ENCODE assay signal across 13 cellular contexts in genomic region chr12:53443955-53444354, GRCh38. TPM values are rescaled to one million over a fixed set of nuclear protein-coding genes. Genes with fewer than 3 reads are reported as not detected.
DNase-seq lines count a peak whose midpoint lies in the region; ATAC-seq, FAIRE-seq and TF ChIP-seq lines count a peak whose summit lies in the region.
"Had no signal": no experiment of that assay in that cellular context is flagged by ENCODE, and none has a peak within 500 bp of the region (broad histone marks: within the 10 kb centered on the region; RNA-seq: fewer than 3 reads in every experiment).

No MANE protein-coding gene starts in this region.

- H3K4me3 Mint-ChIP-seq in CD8-positive, alpha-beta T cell: peak overlapping the region; percentile 60
- H3K4me3 Mint-ChIP-seq in natural killer cell: peak overlapping the region; percentile 59

- 97% methylated on average over 3 of the region's 4 CpGs for WGBS in GM12878 (ENCODE audit: insufficient coverage, insufficient replicate concordance, low lambda C conversion rate, missing lambda C conversion rate)
- WGBS in tibial nerve, 2 donors: 89 to 95% methylated on average over 4 of the region's 4 CpGs
- WGBS in testis, 2 donors: 92 to 93% methylated on average over 4 of the region's 4 CpGs

- POLR2A ChIA-PET in CD8-positive, alpha-beta T cell (lab: Charles Lee): interaction anchor here (1.7 kb wide), 1 partner anchor 57 kb away, joined by 5 read pairs; the partner anchor contains the start of gene TARBP2
- POLR2A ChIA-PET in GM12878 (lab: Charles Lee): interaction anchor here (1.4 kb wide), 1 partner anchor 57 kb away, joined by 5 read pairs; the partner anchor contains the start of gene TARBP2

- no peaks in the 10 kb centered on the region for H3K27me3 ChIP-seq in CD8-positive, alpha-beta T cell (ENCODE audit: insufficient read depth, low read length)
- H3K27me3 ChIP-seq in HUES6 (ENCODE audit: control insufficient read depth, insufficient read depth, low read length) (no peaks in the 10 kb centered on the region), GM12878 (replicated peaks in 1 of 2; ENCODE audit: control insufficient read depth in 2 of 2, insufficient read depth in 2 of 2, low read length in 1 of 2) (no peaks in the 10 kb centered on the region), tibial nerve (no peaks in the 10 kb centered on the region), testis (no peaks in the 10 kb centered on the region)
- H3K27me3 ChIP-seq: colonic mucosa had no signal

- TF ChIP-seq CTCF in CD8-positive, alpha-beta T cell (IDR thresholded peaks at IDR 0.05): no peak
- no peak for TF ChIP-seq CTCF in GM12878 (IDR thresholded peaks at IDR 0.05 in 2 of 3, conservative IDR thresholded peaks at IDR 0.05 in 1 of 3; ENCODE audit: control insufficient read depth in 2 of 3, extremely low read depth in 1 of 3, insufficient read depth in 1 of 3, low read depth in 3 of 3, low read length in 3 of 3)
- TF ChIP-seq CTCF in natural killer cell (IDR thresholded peaks at IDR 0.05): no peak
- no peak for TF ChIP-seq CTCF in tibial nerve (IDR thresholded peaks at IDR 0.05)
- TF ChIP-seq CTCF in testis (IDR thresholded peaks at IDR 0.05): no peak

- H3K4me1 ChIP-seq in CD8-positive, alpha-beta T cell (ENCODE audit: insufficient read depth, low read length): peaks cover 36% of the 10 kb centered on the region
- H3K4me1 ChIP-seq in HUES6 (ENCODE audit: control insufficient read depth, insufficient read depth, low read length): peaks cover 14% of the 10 kb centered on the region; the same call in 1 of the 2 replicates
- peaks cover 9% of the 10 kb centered on the region; the same call in 1 of the 2 replicates for H3K4me1 ChIP-seq in GM12878 (ENCODE audit: control insufficient read depth, insufficient read depth, low read length)
- H3K4me1 ChIP-seq in tibial nerve: peaks cover 0 to 41% (median 12%) of the 10 kb centered on the region in 4 donors
- H3K4me1 ChIP-seq in testis: peaks cover 14% of the 10 kb centered on the region

- CTCF ChIA-PET in CD8-positive, alpha-beta T cell (lab: Charles Lee): no interaction called here
- CTCF ChIA-PET in GM12878 (lab: Yijun Ruan, JAX): no interaction called here

- ATAC-seq in CD8-positive, alpha-beta T cell: no peak
- ATAC-seq in GM12878 (no peak), natural killer cell (no peak)

- H3K4me2 ChIP-seq in GM12878 (ENCODE audit: control insufficient read depth, insufficient read depth): peak overlapping the region; percentile 62

- H3K36me3 ChIP-seq in CD8-positive, alpha-beta T cell (ENCODE audit: insufficient read depth, low read length): peaks cover 14% of the 10 kb centered on the region
- peaks cover 37% of the 10 kb centered on the region for H3K36me3 ChIP-seq in HUES6 (ENCODE audit: control insufficient read depth, insufficient read depth, low read length)
- H3K36me3 ChIP-seq in GM12878 (ENCODE audit: control insufficient read depth in 2 of 2, insufficient read depth in 2 of 2, low read length in 1 of 2): peaks cover 0 to 12% of the 10 kb centered on the region in 2 experiments; a peak in 1 of 4 replicates
- H3K36me3 ChIP-seq in tibial nerve: peaks cover 0 to 53% (median 10%) of the 10 kb centered on the region in 3 donors
- no peaks in the 10 kb centered on the region for H3K36me3 ChIP-seq in testis (ENCODE audit: low read depth, missing control alignments)
- H3K36me3 ChIP-seq: colonic mucosa had no signal

- peaks cover 56% of the 10 kb centered on the region for H3K36me3 Mint-ChIP-seq in CD8-positive, alpha-beta T cell
- no peaks in the 10 kb centered on the region for H3K36me3 Mint-ChIP-seq in natural killer cell

- in situ Hi-C loops in GM12878 (cut with MboI): no loop called here

- BruUV-seq in GM12878 (replicated peaks; lab: Mats Ljungman, UMichigan): no TSS peak

- SMC1A ChIA-PET in GM12878 (lab: Charles Lee; ENCODE audit: uncharacterized antibody, unreplicated experiment): interaction anchor here (0.6 to 1.4 kb wide), 2 partner anchors 38 to 1370 kb away, joined by 3 to 4 read pairs; no protein-coding TSS in a partner anchor

- TF ChIP-seq POLR2A in GM12878 (IDR thresholded peaks at IDR 0.05; ENCODE audit: low read depth, low read length) (no peak), tibial nerve (IDR thresholded peaks at IDR 0.05) (no peak), testis (IDR thresholded peaks at IDR 0.05) (no peak)

- H3K4me3 ChIP-seq in CD8-positive, alpha-beta T cell (ENCODE audit: low read depth, low read length): no peak overlapping the region
- H3K4me3 ChIP-seq in HUES6 (ENCODE audit: low read depth, low read length) (peak overlapping the region; percentile 37; the same call in 1 of the 2 replicates), GM12878 (no peak overlapping the region), tibial nerve (no peak overlapping the region), testis (no peak overlapping the region)

- no peaks in the 10 kb centered on the region for H4K20me1 ChIP-seq in GM12878 (ENCODE audit: control insufficient read depth, insufficient read depth)

- no peaks in the 10 kb centered on the region for H3K9me3 Mint-ChIP-seq in CD8-positive, alpha-beta T cell
- no peaks in the 10 kb centered on the region for H3K9me3 Mint-ChIP-seq in natural killer cell

- intact Hi-C loops in CD8-positive, alpha-beta T cell (cut with DNase I, micrococcal nuclease): loop anchor here in 1 of 2 experiments (5.0 kb wide), 1 partner anchor 437 kb away; the partner anchor contains the start of gene EIF4B
- intact Hi-C loops in GM12878 (cut with micrococcal nuclease; ENCODE audit: unreplicated experiment): no loop called here
- intact Hi-C loops in natural killer cell (cut with micrococcal nuclease): no loop called here
- intact Hi-C loops in testis (cut with DNase I; ENCODE audit: low total_unique reads): no loop called here

- no peaks in the 10 kb centered on the region for H3K27me3 Mint-ChIP-seq in CD8-positive, alpha-beta T cell (ENCODE audit: low read depth)
- H3K27me3 Mint-ChIP-seq in natural killer cell (ENCODE audit: low read depth in 2 of 2): no peaks in the 10 kb centered on the region

- RAD21 ChIA-PET in GM12878 (lab: Charles Lee; ENCODE audit: unreplicated experiment): no interaction called here

- no peak overlapping the region for H3K27ac Mint-ChIP-seq in CD8-positive, alpha-beta T cell
- H3K27ac Mint-ChIP-seq in natural killer cell: peak overlapping the region; percentile 94 to 96

- H3K9ac ChIP-seq in HUES6 (ENCODE audit: low read length) (no peak overlapping the region), GM12878 (ENCODE audit: control insufficient read depth, insufficient read depth, low read length) (no peak overlapping the region)

- TF ChIP-seq EP300 in GM12878 (IDR thresholded peaks at IDR 0.05; ENCODE audit: borderline replicate concordance in 1 of 2, control insufficient read depth in 1 of 2, low read depth in 2 of 2, low read length in 2 of 2) (no peak), tibial nerve (IDR thresholded peaks at IDR 0.05) (no peak)

- no peaks in the 10 kb centered on the region for H3K9me3 ChIP-seq in CD8-positive, alpha-beta T cell (ENCODE audit: low read length)
- H3K9me3 ChIP-seq in HUES6 (ENCODE audit: control insufficient read depth, insufficient read depth, low read depth, low read length) (no peaks in the 10 kb centered on the region), GM12878 (replicated peaks; ENCODE audit: control insufficient read depth, insufficient read depth, low read length) (no peaks in the 10 kb centered on the region), tibial nerve (no peaks in the 10 kb centered on the region), testis (no peaks in the 10 kb centered on the region)
- H3K9me3 ChIP-seq: colonic mucosa had no signal

- H3K27ac ChIP-seq in CD8-positive, alpha-beta T cell (ENCODE audit: low read depth, low read length): no peak overlapping the region
- H3K27ac ChIP-seq in HUES6 (ENCODE audit: low read depth, low read length): no peak overlapping the region
- no peak overlapping the region for H3K27ac ChIP-seq in GM12878 (ENCODE audit: control insufficient read depth, insufficient read depth)
- H3K27ac ChIP-seq in tibial nerve: peak overlapping the region in 1 of 4 donors; percentile 90
- no peak overlapping the region for H3K27ac ChIP-seq in testis
- H3K27ac ChIP-seq: colonic mucosa had no signal

- no peak overlapping the region for H2AFZ ChIP-seq in GM12878 (ENCODE audit: control insufficient read depth, low read depth, low read length)

- peaks cover 26% of the 10 kb centered on the region for H3K79me2 ChIP-seq in GM12878 (ENCODE audit: control insufficient read depth, insufficient read depth, low read length)

- peaks cover 54% of the 10 kb centered on the region for H3K4me1 Mint-ChIP-seq in CD8-positive, alpha-beta T cell (ENCODE audit: low read depth)
- H3K4me1 Mint-ChIP-seq in natural killer cell: peaks cover 42 to 60% of the 10 kb centered on the region in 2 donors

- FAIRE-seq in GM12878 (lab: Jason Lieb, UNC): no peak

- no peak for TF ChIP-seq RAD21 in GM12878 (IDR thresholded peaks at IDR 0.05; ENCODE audit: insufficient read depth, low read depth, low read length)

- no peak for DNase-seq in CD8-positive, alpha-beta T cell
- DNase-seq in GM12878 (ENCODE audit: low read depth, low spot score): no peak
- DNase-seq in natural killer cell: no peak
- DNase-seq in tibial nerve (ENCODE audit: low spot score in 2 of 2): no peak
- DNase-seq in testis: no peak
- DNase-seq in stimulated activated CD4-positive, alpha-beta T cell treated with anti-CD3 and anti-CD28 coated beads, Interleukin-4, amount 100 ng/mL, for 24 hours: no peak
- DNase-seq: nucleus accumbens, OCI-M1, T-helper 9 cell had no signal

RNA-seq across cellular contexts. Expression of gene PRR13, which starts 2.4 kb away (rescaled TPM):
- 100 to 1,000 TPM; 131 to 155 TPM for total RNA-seq in CD8-positive, alpha-beta T cell
- total RNA-seq in GM12878 (2013; cell fraction: nucleolus; rRNA removed): 82.6 and 90.1 TPM in 2 replicates
- 94.2 and 112 TPM in 2 replicates for total RNA-seq in GM12878 (2014; rRNA removed)
- 126 and 133 TPM in 2 replicates for total RNA-seq in GM12878 (2014; rRNA removed; fragmentation: Illumina TruSeq; extraction: Trizol)
- 214 and 224 TPM in 2 replicates for total RNA-seq in GM12878 (2021)
- polyA plus RNA-seq in GM12878 (2011; ENCODE audit: low read depth): 232 TPM
- polyA plus RNA-seq in GM12878 (2011; rRNA removed): 111 and 116 TPM in 2 replicates
- 130 and 141 TPM in 2 replicates for polyA plus RNA-seq in GM12878 (2011; cell fraction: cytosol; rRNA removed)
- polyA plus RNA-seq in GM12878 (2011; cell fraction: nucleus; rRNA removed): 50.3 and 51.6 TPM in 2 replicates
- 263 and 277 TPM in 2 replicates for polyA plus RNA-seq in GM12878 (2012)
- polyA plus RNA-seq in GM12878 (2014; fragmentation: Illumina TruSeq; extraction: Trizol): 271 and 372 TPM in 2 replicates
- polyA plus RNA-seq in GM12878 (2014; fragmentation: Nextera tagmentation; extraction: Ambion mirVana): 100 to 1,000 TPM; 339 to 381 TPM
- 195 TPM in 2 replicates for polyA plus RNA-seq in GM12878 (2014; rRNA removed)
- 100 to 1,000 TPM; 451 to 462 TPM for polyA plus RNA-seq in GM12878 (2016; fragmentation: Nextera tagmentation; extraction: Ambion mirVana)
- polyA minus RNA-seq in GM12878 (2011; rRNA and poly(A)+ RNA removed): 98.5 and 129 TPM in 2 replicates
- 41.8 and 44.8 TPM in 2 replicates for polyA minus RNA-seq in GM12878 (2011; cell fraction: cytosol; rRNA and poly(A)+ RNA removed)
- 22.7 and 45.4 TPM in 2 replicates for polyA minus RNA-seq in GM12878 (2011; cell fraction: nucleus; rRNA and poly(A)+ RNA removed)
- total RNA-seq in natural killer cell: 100 to 1,000 TPM; 214 to 233 (median 231) TPM
- total RNA-seq in tibial nerve: 100 to 1,000 TPM in 1 of 4 donors, 10 to 100 TPM in 3; 54.6 to 125 (median 57.0) TPM
- 10 to 100 TPM; 43.4 to 48.5 TPM for total RNA-seq in testis
- polyA plus RNA-seq in testis (ENCODE audit: insufficient read depth, low read depth, low replicate concordance): 120 TPM

RNA-seq across cellular contexts. Expression of gene PCBP2, which starts 7.9 kb away (rescaled TPM):
- total RNA-seq in CD8-positive, alpha-beta T cell: 1,000 to 10,000 TPM; 1,250 to 1,255 TPM
- total RNA-seq in GM12878 (2013; cell fraction: nucleolus; rRNA removed): 454 and 500 TPM in 2 replicates
- total RNA-seq in GM12878 (2014; rRNA removed) (155 and 164 TPM in 2 replicates), GM12878 (2014; rRNA removed; fragmentation: Illumina TruSeq; extraction: Trizol) (162 and 177 TPM in 2 replicates), GM12878 (2021) (803 and 817 TPM in 2 replicates), natural killer cell (1,000 to 10,000 TPM in 1 of 3 donors, 100 to 1,000 TPM in 2; 910 to 1,083 (median 943) TPM), tibial nerve (100 to 1,000 TPM; 414 to 583 (median 490) TPM), testis (100 to 1,000 TPM; 553 to 632 TPM)
- 722 TPM for polyA plus RNA-seq in GM12878 (2011; ENCODE audit: low read depth)
- polyA plus RNA-seq in GM12878 (2011; rRNA removed) (276 and 336 TPM in 2 replicates), GM12878 (2014; fragmentation: Illumina TruSeq; extraction: Trizol) (629 and 689 TPM in 2 replicates), GM12878 (2014; fragmentation: Nextera tagmentation; extraction: Ambion mirVana) (100 to 1,000 TPM; 318 to 348 TPM), GM12878 (2014; rRNA removed) (337 and 342 TPM in 2 replicates), GM12878 (2016; fragmentation: Nextera tagmentation; extraction: Ambion mirVana) (100 to 1,000 TPM; 109 to 127 TPM), testis (ENCODE audit: insufficient read depth, low read depth, low replicate concordance) (1,065 TPM)
- polyA plus RNA-seq in GM12878 (2011; cell fraction: cytosol; rRNA removed): 364 and 463 TPM in 2 replicates
- polyA plus RNA-seq in GM12878 (2011; cell fraction: nucleus; rRNA removed): 570 and 649 TPM in 2 replicates
- polyA plus RNA-seq in GM12878 (2012): 822 and 853 TPM in 2 replicates
- polyA minus RNA-seq in GM12878 (2011; rRNA and poly(A)+ RNA removed): 693 and 777 TPM in 2 replicates
- 382 and 437 TPM in 2 replicates for polyA minus RNA-seq in GM12878 (2011; cell fraction: cytosol; rRNA and poly(A)+ RNA removed)
- 188 and 293 TPM in 2 replicates for polyA minus RNA-seq in GM12878 (2011; cell fraction: nucleus; rRNA and poly(A)+ RNA removed)

RNA-seq across cellular contexts. Expression of gene AMHR2, which starts 20.3 kb away (rescaled TPM):
- not detected for total RNA-seq in CD8-positive, alpha-beta T cell
- total RNA-seq in GM12878 (2013; cell fraction: nucleolus; rRNA removed): not detected in 2 replicates
- total RNA-seq in GM12878 (2014; rRNA removed) (not detected in 2 replicates), GM12878 (2014; rRNA removed; fragmentation: Illumina TruSeq; extraction: Trizol) (not detected in 2 replicates), GM12878 (2021) (0.13 TPM in 1 of 2 replicates, not detected in the other), natural killer cell (not detected), tibial nerve (not detected), testis (10 to 100 TPM; 39.0 to 42.1 TPM)
- polyA plus RNA-seq in GM12878 (2011; ENCODE audit: low read depth): not detected
- polyA plus RNA-seq in GM12878 (2011; rRNA removed) (not detected in 2 replicates), GM12878 (2014; fragmentation: Illumina TruSeq; extraction: Trizol) (not detected in 2 replicates), GM12878 (2014; fragmentation: Nextera tagmentation; extraction: Ambion mirVana) (under 1 TPM in 1 of 2 experiments, not detected in 1; 0.06 TPM), GM12878 (2014; rRNA removed) (not detected in 2 replicates), GM12878 (2016; fragmentation: Nextera tagmentation; extraction: Ambion mirVana) (not detected), testis (ENCODE audit: insufficient read depth, low read depth, low replicate concordance) (33.9 TPM)
- polyA plus RNA-seq in GM12878 (2011; cell fraction: cytosol; rRNA removed): not detected in 2 replicates
- polyA plus RNA-seq in GM12878 (2011; cell fraction: nucleus; rRNA removed): not detected in 2 replicates
- not detected in 2 replicates for polyA plus RNA-seq in GM12878 (2012)
- not detected in 2 replicates for polyA minus RNA-seq in GM12878 (2011; rRNA and poly(A)+ RNA removed)
- not detected in 2 replicates for polyA minus RNA-seq in GM12878 (2011; cell fraction: cytosol; rRNA and poly(A)+ RNA removed)
- polyA minus RNA-seq in GM12878 (2011; cell fraction: nucleus; rRNA and poly(A)+ RNA removed): not detected in 2 replicates
- total RNA-seq: fibroblast of villous mesenchyme, kidney epithelial cell had no signal

RNA-seq across cellular contexts. Expression of gene MAP3K12, which starts 55.3 kb away (rescaled TPM):
- total RNA-seq in CD8-positive, alpha-beta T cell: 10 to 100 TPM; 11.1 to 12.9 TPM
- 22.1 and 24.5 TPM in 2 replicates for total RNA-seq in GM12878 (2013; cell fraction: nucleolus; rRNA removed)
- total RNA-seq in GM12878 (2014; rRNA removed) (8.5 and 10.1 TPM in 2 replicates), GM12878 (2014; rRNA removed; fragmentation: Illumina TruSeq; extraction: Trizol) (4.8 and 5.2 TPM in 2 replicates), GM12878 (2021) (9.4 and 10.4 TPM in 2 replicates), natural killer cell (10 to 100 TPM; 15.3 to 21.8 (median 21.8) TPM), tibial nerve (10 to 100 TPM; 35.6 to 95.1 (median 58.3) TPM), testis (10 to 100 TPM; 52.2 to 56.7 TPM)
- polyA plus RNA-seq in GM12878 (2011; ENCODE audit: low read depth): 9.5 TPM
- polyA plus RNA-seq in GM12878 (2011; rRNA removed) (8.7 and 14.9 TPM in 2 replicates), GM12878 (2014; fragmentation: Illumina TruSeq; extraction: Trizol) (6.1 and 9.4 TPM in 2 replicates), GM12878 (2014; fragmentation: Nextera tagmentation; extraction: Ambion mirVana) (1 to 10 TPM in 1 of 2 experiments, under 1 TPM in 1; 0.45 to 1.2 TPM), GM12878 (2014; rRNA removed) (13.6 and 14.1 TPM in 2 replicates), GM12878 (2016; fragmentation: Nextera tagmentation; extraction: Ambion mirVana) (1 to 10 TPM; 4.2 to 4.6 TPM), testis (ENCODE audit: insufficient read depth, low read depth, low replicate concordance) (28.5 TPM)
- polyA plus RNA-seq in GM12878 (2011; cell fraction: cytosol; rRNA removed): 14.6 and 17.1 TPM in 2 replicates
- polyA plus RNA-seq in GM12878 (2011; cell fraction: nucleus; rRNA removed): 154 and 166 TPM in 2 replicates
- polyA plus RNA-seq in GM12878 (2012): 10.0 TPM in 2 replicates
- polyA minus RNA-seq in GM12878 (2011; rRNA and poly(A)+ RNA removed): 10.8 and 12.7 TPM in 2 replicates
- 4.1 and 4.7 TPM in 2 replicates for polyA minus RNA-seq in GM12878 (2011; cell fraction: cytosol; rRNA and poly(A)+ RNA removed)
- 16.7 and 21.1 TPM in 2 replicates for polyA minus RNA-seq in GM12878 (2011; cell fraction: nucleus; rRNA and poly(A)+ RNA removed)

RNA-seq across cellular contexts. Expression of gene TARBP2, which starts 57.1 kb away (rescaled TPM):
- 10 to 100 TPM; 22.9 to 23.9 TPM for total RNA-seq in CD8-positive, alpha-beta T cell
- total RNA-seq in GM12878 (2013; cell fraction: nucleolus; rRNA removed): 36.0 and 51.7 TPM in 2 replicates
- total RNA-seq in GM12878 (2014; rRNA removed) (46.1 and 47.1 TPM in 2 replicates), GM12878 (2014; rRNA removed; fragmentation: Illumina TruSeq; extraction: Trizol) (21.4 and 26.1 TPM in 2 replicates), GM12878 (2021) (42.4 and 43.2 TPM in 2 replicates), natural killer cell (10 to 100 TPM; 23.8 to 35.1 (median 33.7) TPM), tibial nerve (10 to 100 TPM; 25.3 to 56.4 (median 36.1) TPM), testis (10 to 100 TPM; 67.6 to 73.1 TPM)
- 11.6 TPM for polyA plus RNA-seq in GM12878 (2011; ENCODE audit: low read depth)
- polyA plus RNA-seq in GM12878 (2011; rRNA removed) (18.3 and 30.4 TPM in 2 replicates), GM12878 (2014; fragmentation: Illumina TruSeq; extraction: Trizol) (13.6 and 22.1 TPM in 2 replicates), GM12878 (2014; fragmentation: Nextera tagmentation; extraction: Ambion mirVana) (1 to 10 TPM; 5.5 to 9.4 TPM), GM12878 (2014; rRNA removed) (44.2 and 54.0 TPM in 2 replicates), GM12878 (2016; fragmentation: Nextera tagmentation; extraction: Ambion mirVana) (10 to 100 TPM; 58.7 to 60.1 TPM), testis (ENCODE audit: insufficient read depth, low read depth, low replicate concordance) (37.8 TPM)
- polyA plus RNA-seq in GM12878 (2011; cell fraction: cytosol; rRNA removed): 48.7 and 74.4 TPM in 2 replicates
- 192 and 199 TPM in 2 replicates for polyA plus RNA-seq in GM12878 (2011; cell fraction: nucleus; rRNA removed)
- polyA plus RNA-seq in GM12878 (2012): 25.1 and 25.9 TPM in 2 replicates
- 17.8 and 36.9 TPM in 2 replicates for polyA minus RNA-seq in GM12878 (2011; rRNA and poly(A)+ RNA removed)
- 8.8 and 11.2 TPM in 2 replicates for polyA minus RNA-seq in GM12878 (2011; cell fraction: cytosol; rRNA and poly(A)+ RNA removed)
- 35.8 and 54.1 TPM in 2 replicates for polyA minus RNA-seq in GM12878 (2011; cell fraction: nucleus; rRNA and poly(A)+ RNA removed)

Comparison
In these comparisons a context has a peak if more than half of its experiments do, and no peak if none do; other contexts are left out.
1. RNA of gene AMHR2, which starts 20.3 kb away (total RNA-seq): 39.0 to 42.1 TPM in testis; not detected in tibial nerve, not detected in CD8-positive, alpha-beta T cell, 0.13 TPM in GM12878 and not detected in natural killer cell; every median in the first group is over 10 times any median in the second.